Comparison of ENCODE assay signal across 8 cellular contexts in the genomic region with DNA sequence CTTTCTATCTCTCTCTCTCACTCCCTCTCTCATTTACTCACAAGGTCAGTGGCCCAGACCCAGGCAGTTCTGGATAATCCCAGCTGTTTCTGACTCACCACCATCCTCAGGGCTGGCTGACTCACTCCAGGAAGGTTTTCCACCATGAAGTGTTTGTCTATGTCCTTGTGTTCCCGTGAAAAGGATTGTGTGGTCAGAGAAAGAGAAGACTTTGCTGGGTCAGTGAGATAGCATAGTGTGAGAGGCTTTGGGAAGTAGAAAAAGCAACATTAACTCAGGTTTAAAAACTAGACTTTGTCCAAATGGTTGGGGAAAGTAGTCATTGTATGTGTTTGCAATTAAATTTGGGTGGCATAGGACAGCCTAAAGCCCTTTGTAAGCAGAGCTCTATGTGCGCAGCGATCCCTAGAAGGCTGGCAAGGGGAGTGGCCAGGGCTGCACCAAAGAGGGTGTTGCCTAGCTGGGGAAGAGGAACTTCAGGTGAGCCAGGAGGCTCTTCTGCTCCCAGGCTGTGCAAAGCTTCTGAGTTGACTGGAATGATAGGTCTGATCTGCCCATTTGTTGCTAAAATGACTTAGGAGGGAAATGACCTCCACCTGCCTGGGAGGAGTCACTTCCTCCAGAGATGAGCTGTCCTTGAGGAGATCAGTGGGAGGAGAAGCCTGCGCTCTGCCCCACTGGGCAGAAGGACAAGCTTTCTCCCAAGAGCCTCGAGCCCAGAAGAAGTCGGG. TPM values are rescaled to one million over a fixed set of nuclear protein-coding genes. Genes with fewer than 3 reads are reported as not detected.
A peak's percentile ranks its signal among the peaks of the same experiment; 100 is the strongest.
DNase-seq lines count a peak whose midpoint lies in the region; ATAC-seq and TF ChIP-seq lines count a peak whose summit lies in the region.

No MANE protein-coding gene starts in this region.

- peak overlapping the region; percentile 84 for H3K27ac Mint-ChIP-seq in type B pancreatic cell

- peaks cover 30% of the 10 kb centered on the region for H3K4me1 Mint-ChIP-seq in type B pancreatic cell (ENCODE audit: unreplicated experiment)

- no peaks in the 10 kb centered on the region for H3K36me3 ChIP-seq in MG63
- H3K36me3 ChIP-seq in ascending aorta: no peaks in the 10 kb centered on the region

- no peaks in the 10 kb centered on the region for H3K9me3 Mint-ChIP-seq in type B pancreatic cell

- H3K4me1 ChIP-seq in ascending aorta: peaks cover 6 to 42% of the 10 kb centered on the region in 2 donors

- H3K36me3 Mint-ChIP-seq in type B pancreatic cell: no peaks in the 10 kb centered on the region

- H3K27ac ChIP-seq in ascending aorta: peak overlapping the region; percentile 93 to 94

- ATAC-seq in left colon: peak; percentile 72
- no peak for ATAC-seq in HG03039 (IDR thresholded peaks at IDR 0.05; ENCODE audit: unreplicated experiment)

- peak overlapping the region; percentile 6; the same call in 1 of the 2 replicates for H3K4me3 ChIP-seq in MG63
- no peak overlapping the region for H3K4me3 ChIP-seq in ascending aorta

- H3K27me3 ChIP-seq in MG63 (no peaks in the 10 kb centered on the region), ascending aorta (no peaks in the 10 kb centered on the region)

- TF ChIP-seq CTCF in ascending aorta (IDR thresholded peaks at IDR 0.05) (no peak), type B pancreatic cell (conservative IDR thresholded peaks at IDR 0.05) (no peak)

- H3K9me3 ChIP-seq in MG63 (no peaks in the 10 kb centered on the region), ascending aorta (no peaks in the 10 kb centered on the region)

- H3K4me3 Mint-ChIP-seq in type B pancreatic cell: peak overlapping the region; percentile 39

- intact Hi-C loops in ascending aorta (cut with DNase I): loop anchor here (10.0 kb wide), 2 partner anchors 287 to 1063 kb away; no protein-coding TSS in a partner anchor
- intact Hi-C loops in left colon (cut with DNase I, micrococcal nuclease): no loop called here

- peaks cover 6% of the 10 kb centered on the region for H3K27me3 Mint-ChIP-seq in type B pancreatic cell

- DNase-seq in CD1c-positive myeloid dendritic cell (ENCODE audit: extremely low spot score): peak; percentile 40
- DNase-seq in MG63: peak; percentile 96
- peak; percentile 61 to 92 for DNase-seq in ascending aorta (ENCODE audit: low spot score in 2 of 2)
- peak; percentile 66 to 85 for DNase-seq in left colon
- no peak for DNase-seq in type B pancreatic cell (ENCODE audit: extremely low spot score, unreplicated experiment)
- DNase-seq in T-helper 9 cell: no peak
- no peak for DNase-seq in stimulated activated CD4-positive, alpha-beta T cell treated with anti-CD3 and anti-CD28 coated beads, Interleukin-15, amount 100 ng/mL, for 24 hours

RNA-seq across cellular contexts. Expression of a gene that starts 4.9 kb away (rescaled TPM):
- 198 and 218 TPM in 2 replicates for total RNA-seq in MG63 (2014; rRNA removed; shearing (Covaris generic); ENCODE audit: low replicate concordance)
- total RNA-seq in ascending aorta (178 TPM), left colon (100 to 1,000 TPM; 301 to 355 TPM), type B pancreatic cell (ENCODE audit: low replicate concordance) (111 and 120 TPM in 2 replicates)

RNA-seq across cellular contexts. Expression of a gene that starts 41.9 kb away (rescaled TPM):
- total RNA-seq in MG63 (2014; rRNA removed; shearing (Covaris generic); ENCODE audit: low replicate concordance): not detected in 2 replicates
- total RNA-seq in ascending aorta: not detected
- 100 to 1,000 TPM in 1 of 2 donors, 10 to 100 TPM in 1; 87.8 to 118 TPM for total RNA-seq in left colon
- 0.71 and 2.3 TPM in 2 replicates for total RNA-seq in type B pancreatic cell (ENCODE audit: low replicate concordance)

Comparison
In these comparisons a context has a peak if more than half of its experiments do, and no peak if none do; other contexts are left out.
1. DNase-seq: peak in CD1c-positive myeloid dendritic cell (single experiment), MG63 (single experiment), ascending aorta (2 of 2) and left colon (2 of 2); none in type B pancreatic cell (single experiment), T-helper 9 cell (single experiment) and stimulated activated CD4-positive, alpha-beta T cell treated with anti-CD3 and anti-CD28 coated beads, Interleukin-15, amount 100 ng/mL, for 24 hours (single experiment).
2. RNA of a gene that starts 41.9 kb away (total RNA-seq): 87.8 to 118 TPM in left colon; 0.71 to 2.3 TPM in type B pancreatic cell, not detected in MG63 and not detected in ascending aorta (single experiment); every median in the first group is over 10 times any median in the second.